Comparison of ENCODE assay signal across 31 cellular contexts in genomic region chr2:160064916-160065315, GRCh38. TPM values are rescaled to one million over a fixed set of nuclear protein-coding genes. Genes with fewer than 3 reads are reported as not detected.
"Had no signal": no experiment of that assay in that cellular context is flagged by ENCODE, and none has a peak within 500 bp of the region (broad histone marks: within the 10 kb centered on the region; RNA-seq: fewer than 3 reads in every experiment).

No MANE protein-coding gene starts in this region.

- FAIRE-seq: astrocyte, endometrium, TTC549 had no signal

- H3K9me3 ChIP-seq: esophagus squamous epithelium, thyroid gland had no signal

- H3K27me3 ChIP-seq: brain microvascular endothelial cell, thyroid gland had no signal

- DNase-seq: activated CD4-positive, alpha-beta T cell treated with anti-CD3 and anti-CD28 coated beads for 48 hours; activated CD4-positive, alpha-beta T cell treated with anti-CD3 and anti-CD28 coated beads, Interleukin-2, amount 50 U/mL, for 48 hours; activated CD8-positive, alpha-beta memory T cell treated with anti-CD3 and anti-CD28 coated beads, Interleukin-2, amount 50 U/mL, for 48 hours; activated gamma-delta T cell treated with Interleukin-2 at 50 U/mL for 16 hours; activated naive CD4-positive, alpha-beta T cell treated with anti-CD3 and anti-CD28 coated beads, Interleukin-2, amount 50 U/mL, for 16 hours; activated T-cell treated with anti-CD3 and anti-CD28 coated beads, Interleukin-2, amount 50 U/mL, for 24 hours; amniotic stem cell; brain microvascular endothelial cell; effector CD8-positive, alpha-beta T cell; esophagus squamous epithelium; foreskin melanocyte; heart right ventricle; mammary epithelial cell; naive B cell; nucleus accumbens; stimulated activated CD4-positive, alpha-beta T cell treated with anti-CD3 and anti-CD28 coated beads, Interleukin-4, amount 100 ng/mL, for 24 hours; stimulated activated naive CD8-positive, alpha-beta T cell treated with anti-CD3 and anti-CD28 coated beads, Interleukin-15, amount 100 ng/mL, for 72 hours; SW 1271; T-helper 9 cell; thyroid gland had no signal

- H3K36me3 Mint-ChIP-seq: naive B cell; stimulated activated memory B cell treated with anti-CD40 and anti-IgM and Interleukin-4, amounts not matched to agents 10 μg/mL and 1 μg/mL and 100 μg/mL, for 72 hours had no signal

- H3K9me3 Mint-ChIP-seq: stimulated activated naive CD8-positive, alpha-beta T cell treated with anti-CD3 and anti-CD28 coated beads, Interleukin-15, amount 100 ng/mL, for 72 hours had no signal

- ATAC-seq: activated CD4-positive, CD25-positive, alpha-beta regulatory T cell treated with anti-CD3 and anti-CD28 coated beads, Interleukin-2, amount 50 U/mL, for 24 hours; sciatic nerve; stimulated activated memory B cell treated with anti-CD40 and anti-IgM and Interleukin-4, amounts not matched to agents 10 μg/mL and 1 μg/mL and 100 μg/mL, for 72 hours; stimulated activated naive CD8-positive, alpha-beta T cell treated with anti-CD3 and anti-CD28 coated beads, Interleukin-15, amount 100 ng/mL, for 72 hours had no signal

- H3K4me3 ChIP-seq: esophagus squamous epithelium, heart right ventricle, skin epidermis, thyroid gland had no signal

- H3K36me3 ChIP-seq: brain microvascular endothelial cell, esophagus squamous epithelium, heart right ventricle, thyroid gland had no signal

- H3K27ac Mint-ChIP-seq: activated T-cell treated with anti-CD3 and anti-CD28 coated beads, Interleukin-2, amount 50 U/mL, for 24 hours; naive B cell; stimulated activated memory B cell treated with anti-CD40 and anti-IgM and Interleukin-4, amounts not matched to agents 10 μg/mL and 1 μg/mL and 100 μg/mL, for 72 hours; stimulated activated naive CD8-positive, alpha-beta T cell treated with anti-CD3 and anti-CD28 coated beads, Interleukin-15, amount 100 ng/mL, for 72 hours; T-helper 1 cell treated with Interleukin-12 subunit alpha and Interleukin-12 subunit beta and Interleukin-4 antibody, amounts not matched to agents 30 μg/mL and 1 μg/mL, for 36 hours had no signal

- H3K4me3 Mint-ChIP-seq: activated T-cell treated with anti-CD3 and anti-CD28 coated beads, Interleukin-2, amount 50 U/mL, for 24 hours; stimulated activated memory B cell treated with anti-CD40 and anti-IgM and Interleukin-4, amounts not matched to agents 10 μg/mL and 1 μg/mL and 100 μg/mL, for 72 hours; stimulated activated naive CD8-positive, alpha-beta T cell treated with anti-CD3 and anti-CD28 coated beads, Interleukin-15, amount 100 ng/mL, for 72 hours; T-helper 1 cell treated with Interleukin-12 subunit alpha and Interleukin-12 subunit beta and Interleukin-4 antibody, amounts not matched to agents 30 μg/mL and 1 μg/mL, for 36 hours had no signal

- H3K27ac ChIP-seq: brain microvascular endothelial cell, epithelial cell of prostate, esophagus squamous epithelium, parathyroid adenoma, skin epidermis, thyroid gland had no signal

RNA-seq across cellular contexts. Expression of gene PLA2R1, which starts 2.5 kb away (rescaled TPM):
- polyA plus RNA-seq: SK-N-SH had no signal
